8 cellular contexts compared by ENCODE assay signal in genomic region chr16:66695474-66695934, GRCh38. TPM values are rescaled to one million over a fixed set of nuclear protein-coding genes. Genes with fewer than 3 reads are reported as not detected.
A peak's percentile ranks its signal among the peaks of the same experiment; 100 is the strongest.
DNase-seq lines count a peak whose midpoint lies in the region; ATAC-seq and TF ChIP-seq lines count a peak whose summit lies in the region.

No MANE protein-coding gene starts in this region.

- H3K4me3 Mint-ChIP-seq in activated T-cell treated with anti-CD3 and anti-CD28 coated beads, Interleukin-2, amount 50 U/mL, for 24 hours: peak overlapping the region; percentile 71
- peak overlapping the region; percentile 71 for H3K4me3 Mint-ChIP-seq in activated CD8-positive, alpha-beta T cell treated with anti-CD3 and anti-CD28 coated beads for 36 hours
- peak overlapping the region; percentile 78 to 79 for H3K4me3 Mint-ChIP-seq in stimulated activated naive B cell treated with anti-CD40 and anti-IgM and Interleukin-4, amounts not matched to agents 10 μg/mL and 1 μg/mL and 100 μg/mL, for 72 hours

- POLR2A ChIA-PET in activated CD8-positive, alpha-beta T cell treated with anti-CD3 and anti-CD28 coated beads for 36 hours (lab: Charles Lee): no interaction called here

- CTCF ChIA-PET in activated CD8-positive, alpha-beta T cell treated with anti-CD3 and anti-CD28 coated beads for 36 hours (lab: Charles Lee): interaction anchor here (0.8 to 3.7 kb wide), 6 partner anchors 33 to 200 kb away, joined by 3 to 16 read pairs (median 4); partner anchors contain the start of genes DYNC1LI2 and NAE1

- peak overlapping the region; percentile 62 for H3K4me3 ChIP-seq in iPS-11a (ENCODE audit: low read depth, low read length)

- no peak overlapping the region for H3K27ac Mint-ChIP-seq in activated T-cell treated with anti-CD3 and anti-CD28 coated beads, Interleukin-2, amount 50 U/mL, for 24 hours
- H3K27ac Mint-ChIP-seq in activated CD8-positive, alpha-beta T cell treated with anti-CD3 and anti-CD28 coated beads for 36 hours: no peak overlapping the region
- H3K27ac Mint-ChIP-seq in stimulated activated naive B cell treated with anti-CD40 and anti-IgM and Interleukin-4, amounts not matched to agents 10 μg/mL and 1 μg/mL and 100 μg/mL, for 72 hours: no peak overlapping the region

- no peak for ATAC-seq in activated CD8-positive, alpha-beta T cell treated with anti-CD3 and anti-CD28 coated beads for 36 hours
- ATAC-seq in stimulated activated naive B cell treated with anti-CD40 and anti-IgM and Interleukin-4, amounts not matched to agents 10 μg/mL and 1 μg/mL and 100 μg/mL, for 72 hours (replicated peaks): no peak
- no peak for ATAC-seq in GM21515 (IDR thresholded peaks at IDR 0.05; ENCODE audit: unreplicated experiment)

- TF ChIP-seq CTCF in activated CD8-positive, alpha-beta T cell treated with anti-CD3 and anti-CD28 coated beads for 36 hours (IDR thresholded peaks at IDR 0.05): no peak

- H3K9me3 Mint-ChIP-seq in activated T-cell treated with anti-CD3 and anti-CD28 coated beads, Interleukin-2, amount 50 U/mL, for 24 hours: no peaks in the 10 kb centered on the region
- H3K9me3 Mint-ChIP-seq in activated CD8-positive, alpha-beta T cell treated with anti-CD3 and anti-CD28 coated beads for 36 hours: no peaks in the 10 kb centered on the region
- H3K9me3 Mint-ChIP-seq in stimulated activated naive B cell treated with anti-CD40 and anti-IgM and Interleukin-4, amounts not matched to agents 10 μg/mL and 1 μg/mL and 100 μg/mL, for 72 hours: no peaks in the 10 kb centered on the region

- DNase-seq in activated T-cell treated with anti-CD3 and anti-CD28 coated beads, Interleukin-2, amount 50 U/mL, for 24 hours: peak; percentile 35
- DNase-seq in activated T-cell treated with anti-CD3 and anti-CD28 coated beads for 4 hours (no peak), NCI-H2029 treated with DMSO at 0.1 percent for 48 hours (lab: John Stamatoyannopoulos, UW) (no peak), activated gamma-delta T cell treated with Interleukin-2 at 50 U/mL for 16 hours (no peak)
- peak; percentile 25 for DNase-seq in activated CD8-positive, alpha-beta T cell treated with anti-CD3 and anti-CD28 coated beads for 36 hours
- no peak for DNase-seq in stimulated activated naive B cell treated with anti-CD40 and anti-IgM and Interleukin-4, amounts not matched to agents 10 μg/mL and 1 μg/mL and 100 μg/mL, for 72 hours

- intact Hi-C loops in activated CD8-positive, alpha-beta T cell treated with anti-CD3 and anti-CD28 coated beads for 36 hours (cut with micrococcal nuclease): no loop called here

- H3K36me3 Mint-ChIP-seq in activated T-cell treated with anti-CD3 and anti-CD28 coated beads, Interleukin-2, amount 50 U/mL, for 24 hours (ENCODE audit: low read depth): no peaks in the 10 kb centered on the region
- no peaks in the 10 kb centered on the region for H3K36me3 Mint-ChIP-seq in activated CD8-positive, alpha-beta T cell treated with anti-CD3 and anti-CD28 coated beads for 36 hours (ENCODE audit: low read depth)
- no peaks in the 10 kb centered on the region for H3K36me3 Mint-ChIP-seq in stimulated activated naive B cell treated with anti-CD40 and anti-IgM and Interleukin-4, amounts not matched to agents 10 μg/mL and 1 μg/mL and 100 μg/mL, for 72 hours

- H3K27me3 Mint-ChIP-seq in activated T-cell treated with anti-CD3 and anti-CD28 coated beads, Interleukin-2, amount 50 U/mL, for 24 hours: peaks cover 17% of the 10 kb centered on the region
- H3K27me3 Mint-ChIP-seq in activated CD8-positive, alpha-beta T cell treated with anti-CD3 and anti-CD28 coated beads for 36 hours: peaks cover 12% of the 10 kb centered on the region
- H3K27me3 Mint-ChIP-seq in stimulated activated naive B cell treated with anti-CD40 and anti-IgM and Interleukin-4, amounts not matched to agents 10 μg/mL and 1 μg/mL and 100 μg/mL, for 72 hours: peaks cover 31 to 52% of the 10 kb centered on the region in 2 donors

- H3K4me1 Mint-ChIP-seq in activated T-cell treated with anti-CD3 and anti-CD28 coated beads, Interleukin-2, amount 50 U/mL, for 24 hours (ENCODE audit: low read depth): peaks cover 23% of the 10 kb centered on the region
- H3K4me1 Mint-ChIP-seq in activated CD8-positive, alpha-beta T cell treated with anti-CD3 and anti-CD28 coated beads for 36 hours (ENCODE audit: low read depth): peaks cover 12% of the 10 kb centered on the region
- H3K4me1 Mint-ChIP-seq in stimulated activated naive B cell treated with anti-CD40 and anti-IgM and Interleukin-4, amounts not matched to agents 10 μg/mL and 1 μg/mL and 100 μg/mL, for 72 hours: peaks cover 1 to 16% of the 10 kb centered on the region in 2 donors

RNA-seq across cellular contexts. Expression of gene CMTM4, which starts 1.0 kb away (rescaled TPM):
- 1 to 10 TPM; 3.2 to 3.5 TPM for total RNA-seq in activated CD8-positive, alpha-beta T cell treated with anti-CD3 and anti-CD28 coated beads for 36 hours

RNA-seq across cellular contexts. Expression of gene DYNC1LI2, which starts 55.9 kb away (rescaled TPM):
- 10 to 100 TPM; 35.0 to 39.5 TPM for total RNA-seq in activated CD8-positive, alpha-beta T cell treated with anti-CD3 and anti-CD28 coated beads for 36 hours

Comparison
In these comparisons a context has a peak if more than half of its experiments do, and no peak if none do; other contexts are left out.
1. DNase-seq: peak in activated T-cell treated with anti-CD3 and anti-CD28 coated beads, Interleukin-2, amount 50 U/mL, for 24 hours (single experiment) and activated CD8-positive, alpha-beta T cell treated with anti-CD3 and anti-CD28 coated beads for 36 hours (single experiment); none in activated T-cell treated with anti-CD3 and anti-CD28 coated beads for 4 hours (single experiment), stimulated activated naive B cell treated with anti-CD40 and anti-IgM and Interleukin-4, amounts not matched to agents 10 μg/mL and 1 μg/mL and 100 μg/mL, for 72 hours (single experiment), NCI-H2029 treated with DMSO at 0.1 percent for 48 hours (single experiment) and activated gamma-delta T cell treated with Interleukin-2 at 50 U/mL for 16 hours (single experiment).
2. Peak in every context shown above with its lines, with median percentiles within 50 percentile points of each other: H3K4me3 Mint-ChIP-seq.